ENCODE assay signal across 16 cellular contexts in genomic region chr7:73844848-73845460, GRCh38. TPM values are rescaled to one million over a fixed set of nuclear protein-coding genes. Genes with fewer than 3 reads are reported as not detected.
A peak's percentile ranks its signal among the peaks of the same experiment; 100 is the strongest.
DNase-seq lines count a peak whose midpoint lies in the region; ATAC-seq, FAIRE-seq and TF ChIP-seq lines count a peak whose summit lies in the region.
"Had no signal": no experiment of that assay in that cellular context is flagged by ENCODE, and none has a peak within 500 bp of the region (broad histone marks: within the 10 kb centered on the region; RNA-seq: fewer than 3 reads in every experiment).

No MANE protein-coding gene starts in this region.

- H3K56ac ChIP-seq in IMR-90 (ENCODE audit: extremely low read depth, insufficient read depth, low read length): no peak overlapping the region

- no peak for TF ChIP-seq RAD21 in IMR-90 (IDR thresholded peaks at IDR 0.05; ENCODE audit: low read length)

- H4K20me1 ChIP-seq in IMR-90 (ENCODE audit: insufficient read depth, low read length): no peaks in the 10 kb centered on the region
- no peaks in the 10 kb centered on the region for H4K20me1 ChIP-seq in astrocyte (ENCODE audit: insufficient read depth, low read length)
- H4K20me1 ChIP-seq in hepatocyte (ENCODE audit: insufficient read depth, poor library complexity, severe bottlenecking): no peaks in the 10 kb centered on the region

- TF ChIP-seq POLR2A in IMR-90 (IDR thresholded peaks at IDR 0.05; ENCODE audit: low read depth, low read length): no peak

- H3K79me2 ChIP-seq in astrocyte (ENCODE audit: insufficient read depth, low read length) (no peaks in the 10 kb centered on the region), hepatocyte (peaks cover 2% of the 10 kb centered on the region)

- peak overlapping the region; percentile 47; the same call in 1 of the 2 replicates for H2BK120ac ChIP-seq in IMR-90 (ENCODE audit: low read depth, low read length)

- peaks cover 2% of the 10 kb centered on the region for H3K9me3 Mint-ChIP-seq in astrocyte (ENCODE audit: unreplicated experiment)
- H3K9me3 Mint-ChIP-seq in type B pancreatic cell: no peaks in the 10 kb centered on the region
- H3K9me3 Mint-ChIP-seq: activated CD4-positive, alpha-beta T cell treated with anti-CD3 and anti-CD28 coated beads, Interleukin-2, amount 10 ng/mL, durations not matched to agents 7 days and 5 days; activated T-helper 17 cell treated with anti-CD3 and anti-CD28 coated beads, Interleukin-2, amount 50 U/mL, for 72 hours had no signal

- no peak overlapping the region for H3K23ac ChIP-seq in IMR-90 (ENCODE audit: low read depth, low read length)

- H3K9me2 ChIP-seq in hepatocyte (replicated peaks; ENCODE audit: insufficient read depth): no peaks in the 10 kb centered on the region

- FAIRE-seq in astrocyte (lab: Jason Lieb, UNC): no peak

- peaks cover 7% of the 10 kb centered on the region; the same call in 1 of the 2 replicates for H3K9me1 ChIP-seq in IMR-90 (ENCODE audit: insufficient read depth, low read length)

- H2BK5ac ChIP-seq in IMR-90 (ENCODE audit: low read depth, low read length, poor library complexity, severe bottlenecking): no peak overlapping the region

- H3K27ac ChIP-seq in IMR-90 (ENCODE audit: insufficient read depth, low read length) (no peak overlapping the region), astrocyte (ENCODE audit: low read depth, low read length) (no peak overlapping the region), hepatocyte (peak overlapping the region; percentile 88)
- H3K27ac ChIP-seq: HL-60, right lobe of liver had no signal

- no peak overlapping the region for H4K5ac ChIP-seq in IMR-90 (ENCODE audit: low read depth, low read length)

- H3K4me3 Mint-ChIP-seq in astrocyte (ENCODE audit: unreplicated experiment) (no peak overlapping the region), type B pancreatic cell (peak overlapping the region; percentile 56)
- H3K4me3 Mint-ChIP-seq: activated CD4-positive, alpha-beta T cell treated with anti-CD3 and anti-CD28 coated beads, Interleukin-2, amount 10 ng/mL, durations not matched to agents 7 days and 5 days; activated T-helper 17 cell treated with anti-CD3 and anti-CD28 coated beads, Interleukin-2, amount 50 U/mL, for 72 hours had no signal

- H2AK5ac ChIP-seq in IMR-90 (ENCODE audit: low read depth, low read length): peak overlapping the region; percentile 83

- no CpG with 5 or more reads among the region's 13 CpGs for WGBS in IMR-90 (ENCODE audit: extremely low coverage in 2 of 2, insufficient read length in 1 of 2), 2 experiments
- WGBS in hepatocyte (ENCODE audit: low lambda C conversion rate, missing lambda C conversion rate): 86% methylated on average over 13 of the region's 13 CpGs

- no peak overlapping the region for H3K9ac ChIP-seq in IMR-90 (ENCODE audit: low read depth, low read length)
- no peak overlapping the region for H3K9ac ChIP-seq in astrocyte (ENCODE audit: low read length)

- peaks cover 5 to 20% of the 10 kb centered on the region in 2 experiments for H3K79me1 ChIP-seq in IMR-90 (ENCODE audit: low read depth in 1 of 2, low read length in 2 of 2)

- BruUV-seq in IMR-90 (replicated peaks; lab: Mats Ljungman, UMichigan): no TSS peak

- H3K18ac ChIP-seq in IMR-90 (ENCODE audit: low read depth, low read length): no peak overlapping the region

- H3K27me3 Mint-ChIP-seq in astrocyte (ENCODE audit: low read depth, unreplicated experiment) (no peaks in the 10 kb centered on the region), type B pancreatic cell (no peaks in the 10 kb centered on the region)
- H3K27me3 Mint-ChIP-seq: activated T-helper 17 cell treated with anti-CD3 and anti-CD28 coated beads, Interleukin-2, amount 50 U/mL, for 72 hours had no signal

- H2AFZ ChIP-seq in IMR-90 (replicated peaks; ENCODE audit: low read length, poor library complexity) (no peak overlapping the region), astrocyte (ENCODE audit: low read depth, low read length) (no peak overlapping the region), hepatocyte (no peak overlapping the region)

- H3K27me3 ChIP-seq in IMR-90 (ENCODE audit: control insufficient read depth, insufficient read depth, low read length): no peaks in the 10 kb centered on the region
- no peaks in the 10 kb centered on the region for H3K27me3 ChIP-seq in astrocyte (ENCODE audit: insufficient read depth, low read length)
- no peaks in the 10 kb centered on the region for H3K27me3 ChIP-seq in hepatocyte
- H3K27me3 ChIP-seq: right lobe of liver had no signal

- H3K4me3 ChIP-seq in IMR-90 (ENCODE audit: insufficient read depth, low read depth, low read length) (no peak overlapping the region), astrocyte (ENCODE audit: insufficient read depth, low read depth, low read length) (no peak overlapping the region), hepatocyte (no peak overlapping the region)
- H3K4me3 ChIP-seq: right lobe of liver had no signal

- ATAC-seq in IMR-90 (ENCODE audit: low read depth) (no peak), GM19395 (IDR thresholded peaks at IDR 0.05; ENCODE audit: unreplicated experiment) (no peak), HG03439 (IDR thresholded peaks at IDR 0.05; ENCODE audit: unreplicated experiment) (no peak)
- ATAC-seq: activated T-helper 17 cell treated with anti-CD3 and anti-CD28 coated beads, Interleukin-2, amount 50 U/mL, for 72 hours; right lobe of liver had no signal

- H4K8ac ChIP-seq in IMR-90 (ENCODE audit: low read depth in 2 of 2, low read length in 2 of 2): no peak overlapping the region; a peak in 1 of 4 replicates

- H3K36me3 Mint-ChIP-seq in astrocyte (ENCODE audit: low read depth, unreplicated experiment) (no peaks in the 10 kb centered on the region), type B pancreatic cell (no peaks in the 10 kb centered on the region)

- no peak overlapping the region for H3K4me2 ChIP-seq in IMR-90 (ENCODE audit: low read depth, low read length)
- no peak overlapping the region for H3K4me2 ChIP-seq in astrocyte (ENCODE audit: low read length)
- no peak overlapping the region for H3K4me2 ChIP-seq in hepatocyte

- no peak for TF ChIP-seq CTCF in IMR-90 (conservative IDR thresholded peaks at IDR 0.05; ENCODE audit: low read depth, low read length)
- TF ChIP-seq CTCF in astrocyte (IDR thresholded peaks at IDR 0.05; ENCODE audit: insufficient read depth, low read depth, low read length): no peak
- TF ChIP-seq CTCF in hepatocyte (IDR thresholded peaks at IDR 0.05; ENCODE audit: poor library complexity): no peak
- TF ChIP-seq CTCF in type B pancreatic cell (conservative IDR thresholded peaks at IDR 0.05): no peak

- CTCF ChIA-PET in IMR-90 (lab: Yijun Ruan, JAX): no interaction called here

- H3K9me3 ChIP-seq in IMR-90 (ENCODE audit: control insufficient read depth, insufficient read depth, low read length): no peaks in the 10 kb centered on the region
- H3K9me3 ChIP-seq in astrocyte (ENCODE audit: insufficient read depth, low read depth, low read length): no peaks in the 10 kb centered on the region
- H3K9me3 ChIP-seq in hepatocyte (ENCODE audit: low read depth): no peaks in the 10 kb centered on the region
- H3K9me3 ChIP-seq: right lobe of liver had no signal

- H3K36me3 ChIP-seq in IMR-90 (ENCODE audit: control insufficient read depth, insufficient read depth, low read length) (no peaks in the 10 kb centered on the region; the same call in 1 of the 2 replicates), astrocyte (ENCODE audit: insufficient read depth, low read length) (no peaks in the 10 kb centered on the region), hepatocyte (replicated peaks; ENCODE audit: insufficient read depth, low read depth) (no peaks in the 10 kb centered on the region)
- H3K36me3 ChIP-seq: right lobe of liver had no signal

- no peak overlapping the region for H2AK9ac ChIP-seq in IMR-90 (replicated peaks; ENCODE audit: low read depth, low read length, poor library complexity)

- H3K14ac ChIP-seq in IMR-90 (replicated peaks; ENCODE audit: low read depth, low read length): 0 out of 2 replicates have a peak overlapping the region, but pooled peaks have one; percentile 14

- intact Hi-C loops in IMR-90 (cut with micrococcal nuclease): no loop called here

- POLR2A ChIA-PET in IMR-90 (lab: Charles Lee; ENCODE audit: unreplicated experiment): no interaction called here

- H3K4me1 ChIP-seq in IMR-90 (ENCODE audit: control insufficient read depth, insufficient read depth, low read length) (peaks cover 7% of the 10 kb centered on the region), astrocyte (ENCODE audit: insufficient read depth, low read length) (peaks cover 10% of the 10 kb centered on the region), hepatocyte (ENCODE audit: insufficient read depth) (peaks cover 10% of the 10 kb centered on the region)

- H3K4me1 Mint-ChIP-seq in astrocyte (ENCODE audit: low read depth, unreplicated experiment) (peaks cover 22% of the 10 kb centered on the region), type B pancreatic cell (ENCODE audit: unreplicated experiment) (peaks cover 19% of the 10 kb centered on the region)
- H3K4me1 Mint-ChIP-seq: activated T-helper 17 cell treated with anti-CD3 and anti-CD28 coated beads, Interleukin-2, amount 50 U/mL, for 72 hours had no signal

- in situ Hi-C loops in IMR-90 (cut with MboI; ENCODE audit: low sequenced_read_pairs): no loop called here

- H3K27ac Mint-ChIP-seq in astrocyte (ENCODE audit: unreplicated experiment) (peak overlapping the region; percentile 58), type B pancreatic cell (peak overlapping the region; percentile 90)
- H3K27ac Mint-ChIP-seq: activated CD4-positive, alpha-beta T cell treated with anti-CD3 and anti-CD28 coated beads, Interleukin-2, amount 10 ng/mL, durations not matched to agents 7 days and 5 days; activated T-helper 17 cell treated with anti-CD3 and anti-CD28 coated beads, Interleukin-2, amount 50 U/mL, for 72 hours had no signal

- peak overlapping the region; percentile 11; the same call in 1 of the 2 replicates for H3K4ac ChIP-seq in IMR-90 (ENCODE audit: low read depth, low read length)

- H4K91ac ChIP-seq in IMR-90 (ENCODE audit: insufficient read depth, low read depth, low read length): no peak overlapping the region

- dilution Hi-C loops in IMR-90 (cut with HindIII; ENCODE audit: low sequenced_read_pairs, unreplicated experiment): no loop called here

- DNase-seq in IMR-90 (peak; percentile 75), astrocyte (ENCODE audit: low read depth) (peak; percentile 42), hepatocyte (ENCODE audit: low spot score) (peak; percentile 52), type B pancreatic cell (ENCODE audit: extremely low spot score, unreplicated experiment) (no peak), middle frontal gyrus (ENCODE audit: extremely low spot score, low spot score) (no peak)
- DNase-seq: activated CD4-positive, alpha-beta T cell treated with anti-CD3 and anti-CD28 coated beads, Interleukin-2, amount 10 ng/mL, durations not matched to agents 7 days and 5 days; NCI-H1105 treated with DMSO at 0.1 percent for 48 hours; right lobe of liver; SW 1271 had no signal

- no peak overlapping the region; the same call in 2 of the 3 replicates for H2BK15ac ChIP-seq in IMR-90 (ENCODE audit: low read depth, low read length)

- H2BK20ac ChIP-seq in IMR-90 (ENCODE audit: low read depth, low read length): no peak overlapping the region

RNA-seq across cellular contexts. Expression of gene METTL27, which starts 2.6 kb away (rescaled TPM):
- total RNA-seq in IMR-90 (2012; rRNA removed): 1.7 and 2.3 TPM in 2 replicates
- polyA plus RNA-seq in IMR-90 (2012; rRNA removed): 4.3 and 5.2 TPM in 2 replicates
- 5.0 and 8.7 TPM in 2 replicates for polyA plus RNA-seq in IMR-90 (2012; cell fraction: cytosol; rRNA removed)
- polyA plus RNA-seq in IMR-90 (2012; cell fraction: nucleus; rRNA removed; ENCODE audit: low replicate concordance): 4.1 and 6.2 TPM in 2 replicates
- total RNA-seq in astrocyte: 2.1 and 2.5 TPM in 2 replicates
- total RNA-seq in hepatocyte: 1.6 and 2.6 TPM in 2 replicates
- polyA plus RNA-seq in hepatocyte: 6.5 and 11.4 TPM in 2 replicates
- 8.5 and 11.5 TPM in 2 replicates for total RNA-seq in type B pancreatic cell (ENCODE audit: low replicate concordance)

RNA-seq across cellular contexts. Expression of gene CLDN4, which starts 14.2 kb away (rescaled TPM):
- total RNA-seq in IMR-90 (2012; rRNA removed) (2.9 and 3.9 TPM in 2 replicates), astrocyte (13.7 and 32.5 TPM in 2 replicates), hepatocyte (532 and 570 TPM in 2 replicates), type B pancreatic cell (ENCODE audit: low replicate concordance) (223 and 787 TPM in 2 replicates)
- polyA plus RNA-seq in IMR-90 (2012; rRNA removed) (3.8 and 4.4 TPM in 2 replicates), hepatocyte (880 and 909 TPM in 2 replicates)
- 2.4 and 4.7 TPM in 2 replicates for polyA plus RNA-seq in IMR-90 (2012; cell fraction: cytosol; rRNA removed)
- polyA plus RNA-seq in IMR-90 (2012; cell fraction: nucleus; rRNA removed; ENCODE audit: low replicate concordance): 1.9 and 4.8 TPM in 2 replicates
- total RNA-seq: cardiac septum had no signal

RNA-seq across cellular contexts. Expression of gene TMEM270, which starts 16.0 kb away (rescaled TPM):
- total RNA-seq in IMR-90 (2012; rRNA removed): not detected in 2 replicates
- 0.17 TPM in 1 of 2 replicates, not detected in the other for polyA plus RNA-seq in IMR-90 (2012; rRNA removed)
- 0.19 TPM in 1 of 2 replicates, not detected in the other for polyA plus RNA-seq in IMR-90 (2012; cell fraction: cytosol; rRNA removed)
- not detected in 2 replicates for polyA plus RNA-seq in IMR-90 (2012; cell fraction: nucleus; rRNA removed; ENCODE audit: low replicate concordance)
- not detected in 2 replicates for total RNA-seq in astrocyte
- 1.1 TPM in 1 of 2 replicates, not detected in the other for total RNA-seq in hepatocyte
- 0.30 and 0.47 TPM in 2 replicates for polyA plus RNA-seq in hepatocyte
- total RNA-seq in type B pancreatic cell (ENCODE audit: low replicate concordance): 0.57 TPM in 1 of 2 replicates, not detected in the other
- total RNA-seq: activated CD4-positive, alpha-beta T cell treated with anti-CD3 and anti-CD28 coated beads, Interleukin-2, amount 10 ng/mL, durations not matched to agents 7 days and 5 days; activated T-helper 17 cell treated with anti-CD3 and anti-CD28 coated beads, Interleukin-2, amount 50 U/mL, for 72 hours; cardiac septum; mucosa of gallbladder; right lobe of liver had no signal
- polyA plus RNA-seq: esophagus had no signal

Comparison
In these comparisons a context has a peak if more than half of its experiments do, and no peak if none do; other contexts are left out.
1. DNase-seq: peak in IMR-90 (single experiment), astrocyte (single experiment) and hepatocyte (single experiment); none in type B pancreatic cell (single experiment) and middle frontal gyrus (single experiment).